Comparison of ENCODE assay signal across 1 cellular context in the genomic region with DNA sequence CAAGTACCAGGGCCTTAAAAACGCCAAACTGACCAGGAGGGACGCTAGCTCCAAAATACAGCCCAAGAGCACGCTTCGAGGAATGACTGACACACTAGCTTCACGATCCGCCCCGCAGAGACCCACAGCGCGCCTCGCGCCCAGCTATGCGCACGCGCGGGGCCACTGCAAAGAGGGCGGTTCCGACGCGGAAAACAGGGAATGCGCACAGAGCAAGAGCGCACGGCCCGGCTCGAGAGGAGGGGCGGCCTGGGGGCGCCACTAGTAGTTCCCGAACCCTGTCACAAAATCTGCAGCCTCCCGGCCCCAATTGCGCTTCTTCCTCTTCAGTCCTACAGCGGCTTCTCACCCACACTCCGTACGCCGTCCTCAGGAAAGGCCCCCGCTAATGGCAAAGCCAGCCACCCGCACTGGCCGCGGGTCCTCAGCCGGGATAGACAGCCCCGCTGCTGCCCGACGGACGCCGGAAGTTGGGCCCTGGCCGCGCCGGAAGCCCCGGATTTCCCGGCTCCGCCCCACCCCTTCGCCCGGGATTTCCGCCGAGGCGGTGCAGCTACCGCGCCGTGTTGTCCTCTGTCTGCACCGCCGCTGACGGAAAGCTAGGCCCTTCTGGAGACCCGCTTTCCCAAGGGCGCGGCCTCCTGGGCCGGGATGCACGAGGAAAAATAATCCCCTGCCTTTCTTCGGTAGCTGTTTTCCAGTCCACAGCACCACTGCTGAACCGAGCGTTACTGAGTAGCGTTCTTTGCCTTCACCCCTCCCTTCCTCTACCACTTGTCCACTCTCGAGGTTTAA.
A peak's percentile ranks its signal among the peaks of the same experiment; 100 is the strongest.
TF ChIP-seq lines count a peak whose summit lies in the region.

A gene with protein sequence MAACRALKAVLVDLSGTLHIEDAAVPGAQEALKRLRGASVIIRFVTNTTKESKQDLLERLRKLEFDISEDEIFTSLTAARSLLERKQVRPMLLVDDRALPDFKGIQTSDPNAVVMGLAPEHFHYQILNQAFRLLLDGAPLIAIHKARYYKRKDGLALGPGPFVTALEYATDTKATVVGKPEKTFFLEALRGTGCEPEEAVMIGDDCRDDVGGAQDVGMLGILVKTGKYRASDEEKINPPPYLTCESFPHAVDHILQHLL (minus strand): TSS at position 472 of the 795 bp plus-strand sequence. CDS start 14,061 bp downstream, outside the sequence.

TF ChIP-seq in HepG2, 621 proteins besides CTCF, POLR2A, EP300 and RAD21 (continued from another document and continues in another):
- no peak for TF ChIP-seq RBAK (CRISPR knock-in tag; IDR thresholded peaks at IDR 0.05)
- TF ChIP-seq ZNF607 (CRISPR knock-in tag; IDR thresholded peaks at IDR 0.05; ENCODE audit: borderline replicate concordance), result peak; percentile 71; the same call in 1 of the 2 replicates
- TF ChIP-seq, protein P1, sequence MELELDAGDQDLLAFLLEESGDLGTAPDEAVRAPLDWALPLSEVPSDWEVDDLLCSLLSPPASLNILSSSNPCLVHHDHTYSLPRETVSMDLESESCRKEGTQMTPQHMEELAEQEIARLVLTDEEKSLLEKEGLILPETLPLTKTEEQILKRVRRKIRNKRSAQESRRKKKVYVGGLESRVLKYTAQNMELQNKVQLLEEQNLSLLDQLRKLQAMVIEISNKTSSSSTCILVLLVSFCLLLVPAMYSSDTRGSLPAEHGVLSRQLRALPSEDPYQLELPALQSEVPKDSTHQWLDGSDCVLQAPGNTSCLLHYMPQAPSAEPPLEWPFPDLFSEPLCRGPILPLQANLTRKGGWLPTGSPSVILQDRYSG (CRISPR knock-in tag; IDR thresholded peaks at IDR 0.05), result no peak
- no peak for TF ChIP-seq GATA4 (IDR thresholded peaks at IDR 0.05; ENCODE audit: borderline replicate concordance, low read depth)
- TF ChIP-seq FOXC1 (CRISPR knock-in tag; IDR thresholded peaks at IDR 0.05; ENCODE audit: borderline replicate concordance), result no peak
- peak; percentile 61 for TF ChIP-seq MED8 (CRISPR knock-in tag; IDR thresholded peaks at IDR 0.05; ENCODE audit: insufficient replicate concordance)
- no peak for TF ChIP-seq CCAR2 (optimal IDR thresholded peaks at IDR 0.05; ENCODE audit: low read depth, low read length)
- no peak for TF ChIP-seq ARNT (IDR thresholded peaks at IDR 0.05)
- no peak for TF ChIP-seq IKZF1 (IDR thresholded peaks at IDR 0.05)
- no peak for TF ChIP-seq HDAC6 (IDR thresholded peaks at IDR 0.05; ENCODE audit: low read depth, low read length)
- TF ChIP-seq, protein P2, sequence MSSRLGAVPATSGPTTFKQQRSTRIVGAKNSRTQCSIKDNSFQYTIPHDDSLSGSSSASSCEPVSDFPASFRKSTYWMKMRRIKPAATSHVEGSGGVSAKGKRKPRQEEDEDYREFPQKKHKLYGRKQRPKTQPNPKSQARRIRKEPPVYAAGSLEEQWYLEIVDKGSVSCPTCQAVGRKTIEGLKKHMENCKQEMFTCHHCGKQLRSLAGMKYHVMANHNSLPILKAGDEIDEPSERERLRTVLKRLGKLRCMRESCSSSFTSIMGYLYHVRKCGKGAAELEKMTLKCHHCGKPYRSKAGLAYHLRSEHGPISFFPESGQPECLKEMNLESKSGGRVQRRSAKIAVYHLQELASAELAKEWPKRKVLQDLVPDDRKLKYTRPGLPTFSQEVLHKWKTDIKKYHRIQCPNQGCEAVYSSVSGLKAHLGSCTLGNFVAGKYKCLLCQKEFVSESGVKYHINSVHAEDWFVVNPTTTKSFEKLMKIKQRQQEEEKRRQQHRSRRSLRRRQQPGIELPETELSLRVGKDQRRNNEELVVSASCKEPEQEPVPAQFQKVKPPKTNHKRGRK (CRISPR knock-in tag; IDR thresholded peaks at IDR 0.05), result no peak
- peak; percentile 32 for TF ChIP-seq ZNF256 (CRISPR knock-in tag; conservative IDR thresholded peaks at IDR 0.05)
- peak; percentile 48; the same call in 1 of the 2 replicates for TF ChIP-seq BATF2 (CRISPR knock-in tag; IDR thresholded peaks at IDR 0.05)
- TF ChIP-seq TFE3 (CRISPR knock-in tag; IDR thresholded peaks at IDR 0.05), result peak; percentile 62; the same call in 1 of the 2 replicates
- TF ChIP-seq, protein P3, sequence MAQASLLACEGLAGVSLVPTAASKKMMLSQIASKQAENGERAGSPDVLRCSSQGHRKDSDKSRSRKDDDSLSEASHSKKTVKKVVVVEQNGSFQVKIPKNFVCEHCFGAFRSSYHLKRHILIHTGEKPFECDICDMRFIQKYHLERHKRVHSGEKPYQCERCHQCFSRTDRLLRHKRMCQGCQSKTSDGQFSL (CRISPR knock-in tag; IDR thresholded peaks at IDR 0.05), result no peak
- TF ChIP-seq TIGD3 (CRISPR knock-in tag; IDR thresholded peaks at IDR 0.05; ENCODE audit: borderline replicate concordance), result no peak
- TF ChIP-seq, protein P4, sequence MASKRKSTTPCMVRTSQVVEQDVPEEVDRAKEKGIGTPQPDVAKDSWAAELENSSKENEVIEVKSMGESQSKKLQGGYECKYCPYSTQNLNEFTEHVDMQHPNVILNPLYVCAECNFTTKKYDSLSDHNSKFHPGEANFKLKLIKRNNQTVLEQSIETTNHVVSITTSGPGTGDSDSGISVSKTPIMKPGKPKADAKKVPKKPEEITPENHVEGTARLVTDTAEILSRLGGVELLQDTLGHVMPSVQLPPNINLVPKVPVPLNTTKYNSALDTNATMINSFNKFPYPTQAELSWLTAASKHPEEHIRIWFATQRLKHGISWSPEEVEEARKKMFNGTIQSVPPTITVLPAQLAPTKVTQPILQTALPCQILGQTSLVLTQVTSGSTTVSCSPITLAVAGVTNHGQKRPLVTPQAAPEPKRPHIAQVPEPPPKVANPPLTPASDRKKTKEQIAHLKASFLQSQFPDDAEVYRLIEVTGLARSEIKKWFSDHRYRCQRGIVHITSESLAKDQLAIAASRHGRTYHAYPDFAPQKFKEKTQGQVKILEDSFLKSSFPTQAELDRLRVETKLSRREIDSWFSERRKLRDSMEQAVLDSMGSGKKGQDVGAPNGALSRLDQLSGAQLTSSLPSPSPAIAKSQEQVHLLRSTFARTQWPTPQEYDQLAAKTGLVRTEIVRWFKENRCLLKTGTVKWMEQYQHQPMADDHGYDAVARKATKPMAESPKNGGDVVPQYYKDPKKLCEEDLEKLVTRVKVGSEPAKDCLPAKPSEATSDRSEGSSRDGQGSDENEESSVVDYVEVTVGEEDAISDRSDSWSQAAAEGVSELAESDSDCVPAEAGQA (IDR thresholded peaks at IDR 0.05; ENCODE audit: low read depth), result no peak
- TF ChIP-seq, protein P4 (CRISPR knock-in tag; IDR thresholded peaks at IDR 0.05; ENCODE audit: borderline replicate concordance), result no peak
- TF ChIP-seq AFF4 (CRISPR knock-in tag; IDR thresholded peaks at IDR 0.05), result no peak
- TF ChIP-seq, protein P5, sequence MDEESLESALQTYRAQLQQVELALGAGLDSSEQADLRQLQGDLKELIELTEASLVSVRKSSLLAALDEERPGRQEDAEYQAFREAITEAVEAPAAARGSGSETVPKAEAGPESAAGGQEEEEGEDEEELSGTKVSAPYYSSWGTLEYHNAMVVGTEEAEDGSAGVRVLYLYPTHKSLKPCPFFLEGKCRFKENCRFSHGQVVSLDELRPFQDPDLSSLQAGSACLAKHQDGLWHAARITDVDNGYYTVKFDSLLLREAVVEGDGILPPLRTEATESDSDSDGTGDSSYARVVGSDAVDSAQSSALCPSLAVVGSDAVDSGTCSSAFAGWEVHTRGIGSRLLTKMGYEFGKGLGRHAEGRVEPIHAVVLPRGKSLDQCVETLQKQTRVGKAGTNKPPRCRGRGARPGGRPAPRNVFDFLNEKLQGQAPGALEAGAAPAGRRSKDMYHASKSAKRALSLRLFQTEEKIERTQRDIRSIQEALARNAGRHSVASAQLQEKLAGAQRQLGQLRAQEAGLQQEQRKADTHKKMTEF (CRISPR knock-in tag; IDR thresholded peaks at IDR 0.05), result peak; percentile 81; the same call in 1 of the 2 replicates
- TF ChIP-seq GLMP (CRISPR knock-in tag; IDR thresholded peaks at IDR 0.05; ENCODE audit: borderline replicate concordance), result no peak
- no peak for TF ChIP-seq AKAP8 (CRISPR knock-in tag; IDR thresholded peaks at IDR 0.05)
- 0 out of 2 replicates have a peak, but pooled peaks have one; percentile 36 for TF ChIP-seq NCOA1 (CRISPR knock-in tag; IDR thresholded peaks at IDR 0.05)
- peak; percentile 55; the same call in 1 of the 2 replicates for TF ChIP-seq RXRA (CRISPR knock-in tag; IDR thresholded peaks at IDR 0.05)
- TF ChIP-seq REXO4 (CRISPR knock-in tag; IDR thresholded peaks at IDR 0.05; ENCODE audit: borderline replicate concordance), result no peak; the same call in 1 of the 2 replicates
- peak; percentile 9; the same call in 1 of the 2 replicates for TF ChIP-seq CENPT (CRISPR knock-in tag; IDR thresholded peaks at IDR 0.05; ENCODE audit: low read depth)
- TF ChIP-seq NCOA5 (CRISPR knock-in tag; IDR thresholded peaks at IDR 0.05), result no peak; the same call in 1 of the 2 replicates
- TF ChIP-seq PBX2 (CRISPR knock-in tag; IDR thresholded peaks at IDR 0.05), result peak; percentile 39; the same call in 1 of the 2 replicates
